Comparison of ENCODE assay signal across 1 cellular context in the genomic region with DNA sequence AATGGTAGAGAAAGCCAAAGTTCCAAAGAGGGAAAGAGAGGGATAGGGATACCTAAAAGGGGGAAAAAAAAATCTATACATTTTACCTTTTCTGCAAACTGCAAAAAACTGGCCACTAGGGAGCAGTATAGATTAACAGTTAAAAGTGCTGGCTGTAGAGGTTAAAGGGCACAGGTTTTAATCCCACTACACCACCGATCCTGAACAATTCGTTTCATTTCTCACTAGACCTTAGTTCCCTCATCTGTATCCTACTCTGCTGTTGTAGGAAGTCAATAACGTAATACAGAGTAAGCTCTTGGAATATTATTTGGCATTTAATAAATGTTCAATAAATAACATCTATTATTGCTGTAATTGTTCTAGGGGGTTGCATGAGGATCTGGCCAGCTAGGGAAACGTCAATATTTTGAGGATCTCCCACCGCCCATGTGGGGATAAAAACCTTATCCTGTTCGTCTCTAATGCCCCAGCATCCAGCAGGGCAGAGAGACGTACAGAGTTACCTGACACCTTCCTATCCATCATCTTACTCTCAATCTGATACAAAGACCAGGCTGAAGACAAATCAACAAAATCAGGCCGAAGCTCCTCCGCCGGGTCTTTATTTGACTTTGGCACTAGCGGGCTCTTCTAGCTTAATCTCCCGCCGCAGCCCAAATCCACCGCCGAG.
TF ChIP-seq lines count a peak whose summit lies in the region.

No MANE protein-coding gene starts in this region.

TF ChIP-seq in A549, 52 proteins besides CTCF, POLR2A, EP300 and RAD21 (continued from another document):
- TF ChIP-seq CBX2 (IDR thresholded peaks at IDR 0.05; ENCODE audit: borderline replicate concordance, low read depth) (no peak), POLR2AphosphoS2 (conservative IDR thresholded peaks at IDR 0.05; ENCODE audit: low read length) (no peak), TFCP2L1 (CRISPR knock-in tag; IDR thresholded peaks at IDR 0.05) (no peak)
- TF ChIP-seq, protein P1, sequence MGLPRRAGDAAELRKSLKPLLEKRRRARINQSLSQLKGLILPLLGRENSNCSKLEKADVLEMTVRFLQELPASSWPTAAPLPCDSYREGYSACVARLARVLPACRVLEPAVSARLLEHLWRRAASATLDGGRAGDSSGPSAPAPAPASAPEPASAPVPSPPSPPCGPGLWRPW (IDR thresholded peaks at IDR 0.05), result no peak
- TF ChIP-seq, protein P2, sequence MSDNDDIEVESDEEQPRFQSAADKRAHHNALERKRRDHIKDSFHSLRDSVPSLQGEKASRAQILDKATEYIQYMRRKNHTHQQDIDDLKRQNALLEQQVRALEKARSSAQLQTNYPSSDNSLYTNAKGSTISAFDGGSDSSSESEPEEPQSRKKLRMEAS (IDR thresholded peaks at IDR 0.05), result no peak
